Comparison of ENCODE assay signal across 1 cellular context in the genomic region with DNA sequence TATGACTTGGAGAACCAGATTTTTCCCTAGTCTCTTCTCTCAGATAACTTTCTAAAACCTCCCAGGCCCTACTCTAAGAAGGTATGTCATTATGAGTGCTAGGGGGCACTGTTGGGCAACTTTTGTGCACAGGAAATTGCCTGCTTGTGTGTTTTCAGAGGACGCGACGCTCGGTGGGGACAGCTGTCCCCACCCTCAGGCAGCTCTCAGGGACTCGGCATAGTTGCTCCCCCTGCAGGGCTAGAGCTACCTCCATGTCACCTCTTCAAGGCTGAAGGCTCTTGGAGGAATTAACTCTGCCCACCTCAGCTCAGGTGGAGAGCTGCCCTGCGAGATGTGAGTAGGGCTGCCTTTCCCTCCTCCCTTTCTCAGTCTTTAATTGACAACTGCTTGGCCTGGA.
TF ChIP-seq lines count a peak whose summit lies in the region.

No MANE protein-coding gene starts in this region.

TF ChIP-seq in K562, 482 proteins besides CTCF, POLR2A, EP300 and RAD21 (continued from another document and continues in another):
- no peak for TF ChIP-seq ZNF395 (CRISPR knock-in tag; IDR thresholded peaks at IDR 0.05)
- TF ChIP-seq CAMTA2 (CRISPR knock-in tag; conservative IDR thresholded peaks at IDR 0.05) = no peak
- TF ChIP-seq ZNF274 (IDR thresholded peaks at IDR 0.05; ENCODE audit: borderline replicate concordance, low read depth, low read length) = no peak
- TF ChIP-seq SIN3A (IDR thresholded peaks at IDR 0.05; ENCODE audit: borderline replicate concordance in 2 of 2, control insufficient read depth in 1 of 2, low read depth in 2 of 2, low read length in 2 of 2) = no peak
- no peak for TF ChIP-seq CREBBP (IDR thresholded peaks at IDR 0.05; ENCODE audit: low read depth, low read length)
- TF ChIP-seq, protein P1, sequence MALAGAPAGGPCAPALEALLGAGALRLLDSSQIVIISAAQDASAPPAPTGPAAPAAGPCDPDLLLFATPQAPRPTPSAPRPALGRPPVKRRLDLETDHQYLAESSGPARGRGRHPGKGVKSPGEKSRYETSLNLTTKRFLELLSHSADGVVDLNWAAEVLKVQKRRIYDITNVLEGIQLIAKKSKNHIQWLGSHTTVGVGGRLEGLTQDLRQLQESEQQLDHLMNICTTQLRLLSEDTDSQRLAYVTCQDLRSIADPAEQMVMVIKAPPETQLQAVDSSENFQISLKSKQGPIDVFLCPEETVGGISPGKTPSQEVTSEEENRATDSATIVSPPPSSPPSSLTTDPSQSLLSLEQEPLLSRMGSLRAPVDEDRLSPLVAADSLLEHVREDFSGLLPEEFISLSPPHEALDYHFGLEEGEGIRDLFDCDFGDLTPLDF (CRISPR knock-in tag; IDR thresholded peaks at IDR 0.05) = no peak
- no peak for TF ChIP-seq THRAP3 (IDR thresholded peaks at IDR 0.05; ENCODE audit: borderline replicate concordance)
- TF ChIP-seq MCM3 (IDR thresholded peaks at IDR 0.05) = no peak
- no peak for TF ChIP-seq KLF10 (CRISPR knock-in tag; IDR thresholded peaks at IDR 0.05)
- TF ChIP-seq ETS2 (tag; IDR thresholded peaks at IDR 0.05; ENCODE audit: borderline replicate concordance, poor library complexity, severe bottlenecking) = no peak
- no peak for TF ChIP-seq HSF4 (CRISPR knock-in tag; IDR thresholded peaks at IDR 0.05; ENCODE audit: borderline replicate concordance)
- TF ChIP-seq FOXK1 (CRISPR knock-in tag; IDR thresholded peaks at IDR 0.05; ENCODE audit: borderline replicate concordance) = no peak
- TF ChIP-seq ERF (CRISPR knock-in tag; IDR thresholded peaks at IDR 0.05) = no peak
- TF ChIP-seq, protein P2, sequence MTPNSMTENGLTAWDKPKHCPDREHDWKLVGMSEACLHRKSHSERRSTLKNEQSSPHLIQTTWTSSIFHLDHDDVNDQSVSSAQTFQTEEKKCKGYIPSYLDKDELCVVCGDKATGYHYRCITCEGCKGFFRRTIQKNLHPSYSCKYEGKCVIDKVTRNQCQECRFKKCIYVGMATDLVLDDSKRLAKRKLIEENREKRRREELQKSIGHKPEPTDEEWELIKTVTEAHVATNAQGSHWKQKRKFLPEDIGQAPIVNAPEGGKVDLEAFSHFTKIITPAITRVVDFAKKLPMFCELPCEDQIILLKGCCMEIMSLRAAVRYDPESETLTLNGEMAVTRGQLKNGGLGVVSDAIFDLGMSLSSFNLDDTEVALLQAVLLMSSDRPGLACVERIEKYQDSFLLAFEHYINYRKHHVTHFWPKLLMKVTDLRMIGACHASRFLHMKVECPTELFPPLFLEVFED (CRISPR knock-in tag; conservative IDR thresholded peaks at IDR 0.05) = no peak
- no peak for TF ChIP-seq GTF2B (IDR thresholded peaks at IDR 0.05; ENCODE audit: extremely low read depth, insufficient read length)
- TF ChIP-seq PRPF4 (IDR thresholded peaks at IDR 0.05; ENCODE audit: insufficient read depth, low read depth, low read length, poor library complexity, severe bottlenecking) = no peak
- TF ChIP-seq ZNF512 (tag; IDR thresholded peaks at IDR 0.05) = no peak
- no peak for TF ChIP-seq CUX1 (CRISPR knock-in tag; IDR thresholded peaks at IDR 0.05)
- peak; percentile 40 for TF ChIP-seq NEUROD1 (IDR thresholded peaks at IDR 0.05; ENCODE audit: borderline replicate concordance, low read depth, low read length, partially characterized antibody)
- no peak for TF ChIP-seq MCM7 (IDR thresholded peaks at IDR 0.05)
- TF ChIP-seq, protein P3, sequence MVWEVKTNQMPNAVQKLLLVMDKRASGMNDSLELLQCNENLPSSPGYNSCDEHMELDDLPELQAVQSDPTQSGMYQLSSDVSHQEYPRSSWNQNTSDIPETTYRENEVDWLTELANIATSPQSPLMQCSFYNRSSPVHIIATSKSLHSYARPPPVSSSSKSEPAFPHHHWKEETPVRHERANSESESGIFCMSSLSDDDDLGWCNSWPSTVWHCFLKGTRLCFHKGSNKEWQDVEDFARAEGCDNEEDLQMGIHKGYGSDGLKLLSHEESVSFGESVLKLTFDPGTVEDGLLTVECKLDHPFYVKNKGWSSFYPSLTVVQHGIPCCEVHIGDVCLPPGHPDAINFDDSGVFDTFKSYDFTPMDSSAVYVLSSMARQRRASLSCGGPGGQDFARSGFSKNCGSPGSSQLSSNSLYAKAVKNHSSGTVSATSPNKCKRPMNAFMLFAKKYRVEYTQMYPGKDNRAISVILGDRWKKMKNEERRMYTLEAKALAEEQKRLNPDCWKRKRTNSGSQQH (CRISPR knock-in tag; IDR thresholded peaks at IDR 0.05) = no peak
- peak; percentile 36; the same call in 1 of the 2 replicates for TF ChIP-seq HCFC1 (IDR thresholded peaks at IDR 0.05; ENCODE audit: low read depth, low read length)
- TF ChIP-seq, protein P4, sequence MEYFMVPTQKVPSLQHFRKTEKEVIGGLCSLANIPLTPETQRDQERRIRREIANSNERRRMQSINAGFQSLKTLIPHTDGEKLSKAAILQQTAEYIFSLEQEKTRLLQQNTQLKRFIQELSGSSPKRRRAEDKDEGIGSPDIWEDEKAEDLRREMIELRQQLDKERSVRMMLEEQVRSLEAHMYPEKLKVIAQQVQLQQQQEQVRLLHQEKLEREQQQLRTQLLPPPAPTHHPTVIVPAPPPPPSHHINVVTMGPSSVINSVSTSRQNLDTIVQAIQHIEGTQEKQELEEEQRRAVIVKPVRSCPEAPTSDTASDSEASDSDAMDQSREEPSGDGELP (CRISPR knock-in tag; IDR thresholded peaks at IDR 0.05; ENCODE audit: borderline replicate concordance) = peak; percentile 86
- peak; percentile 31; the same call in 1 of the 2 replicates for TF ChIP-seq JUND (IDR thresholded peaks at IDR 0.05; ENCODE audit: borderline replicate concordance, low read depth, low read length)
- TF ChIP-seq JUND (tag; IDR thresholded peaks at IDR 0.05; ENCODE audit: borderline replicate concordance, low read depth, low read length) = peak; percentile 35; the same call in 1 of the 3 replicates
- no peak for TF ChIP-seq MAX (CRISPR knock-in tag; IDR thresholded peaks at IDR 0.05)
- TF ChIP-seq ZNF12 (CRISPR knock-in tag; IDR thresholded peaks at IDR 0.05) = no peak
- no peak for TF ChIP-seq NCOA6 (IDR thresholded peaks at IDR 0.05)
- no peak for TF ChIP-seq ZFPM2 (CRISPR knock-in tag; IDR thresholded peaks at IDR 0.05)
- no peak for TF ChIP-seq PURB (CRISPR knock-in tag; IDR thresholded peaks at IDR 0.05; ENCODE audit: low read depth)
- TF ChIP-seq, protein P5, sequence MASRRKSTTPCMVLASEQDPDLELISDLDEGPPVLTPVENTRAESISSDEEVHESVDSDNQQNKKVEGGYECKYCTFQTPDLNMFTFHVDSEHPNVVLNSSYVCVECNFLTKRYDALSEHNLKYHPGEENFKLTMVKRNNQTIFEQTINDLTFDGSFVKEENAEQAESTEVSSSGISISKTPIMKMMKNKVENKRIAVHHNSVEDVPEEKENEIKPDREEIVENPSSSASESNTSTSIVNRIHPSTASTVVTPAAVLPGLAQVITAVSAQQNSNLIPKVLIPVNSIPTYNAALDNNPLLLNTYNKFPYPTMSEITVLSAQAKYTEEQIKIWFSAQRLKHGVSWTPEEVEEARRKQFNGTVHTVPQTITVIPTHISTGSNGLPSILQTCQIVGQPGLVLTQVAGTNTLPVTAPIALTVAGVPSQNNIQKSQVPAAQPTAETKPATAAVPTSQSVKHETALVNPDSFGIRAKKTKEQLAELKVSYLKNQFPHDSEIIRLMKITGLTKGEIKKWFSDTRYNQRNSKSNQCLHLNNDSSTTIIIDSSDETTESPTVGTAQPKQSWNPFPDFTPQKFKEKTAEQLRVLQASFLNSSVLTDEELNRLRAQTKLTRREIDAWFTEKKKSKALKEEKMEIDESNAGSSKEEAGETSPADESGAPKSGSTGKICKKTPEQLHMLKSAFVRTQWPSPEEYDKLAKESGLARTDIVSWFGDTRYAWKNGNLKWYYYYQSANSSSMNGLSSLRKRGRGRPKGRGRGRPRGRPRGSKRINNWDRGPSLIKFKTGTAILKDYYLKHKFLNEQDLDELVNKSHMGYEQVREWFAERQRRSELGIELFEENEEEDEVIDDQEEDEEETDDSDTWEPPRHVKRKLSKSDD (conservative IDR thresholded peaks at IDR 0.05; ENCODE audit: low read length) = no peak
- TF ChIP-seq MECOM (CRISPR knock-in tag; IDR thresholded peaks at IDR 0.05) = no peak
- TF ChIP-seq TBP (optimal IDR thresholded peaks at IDR 0.05; ENCODE audit: low read depth, low read length) = no peak
- TF ChIP-seq BCL6 (CRISPR knock-in tag; IDR thresholded peaks at IDR 0.05) = no peak
- no peak for TF ChIP-seq ZBTB26 (CRISPR knock-in tag; IDR thresholded peaks at IDR 0.05)
- TF ChIP-seq ZSCAN32 (CRISPR knock-in tag; IDR thresholded peaks at IDR 0.05) = no peak
- TF ChIP-seq PML (IDR thresholded peaks at IDR 0.05; ENCODE audit: low read length) = no peak
- TF ChIP-seq, protein P6, sequence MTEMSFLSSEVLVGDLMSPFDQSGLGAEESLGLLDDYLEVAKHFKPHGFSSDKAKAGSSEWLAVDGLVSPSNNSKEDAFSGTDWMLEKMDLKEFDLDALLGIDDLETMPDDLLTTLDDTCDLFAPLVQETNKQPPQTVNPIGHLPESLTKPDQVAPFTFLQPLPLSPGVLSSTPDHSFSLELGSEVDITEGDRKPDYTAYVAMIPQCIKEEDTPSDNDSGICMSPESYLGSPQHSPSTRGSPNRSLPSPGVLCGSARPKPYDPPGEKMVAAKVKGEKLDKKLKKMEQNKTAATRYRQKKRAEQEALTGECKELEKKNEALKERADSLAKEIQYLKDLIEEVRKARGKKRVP (CRISPR knock-in tag; IDR thresholded peaks at IDR 0.05) = no peak
- TF ChIP-seq GABPA (tag; conservative IDR thresholded peaks at IDR 0.05; ENCODE audit: low read depth) = peak; percentile 29; the same call in 1 of the 2 replicates
- TF ChIP-seq MAFK (IDR thresholded peaks at IDR 0.05; ENCODE audit: low read length) = 0 out of 2 replicates have a peak, but pooled peaks have one; percentile 33
- TF ChIP-seq EHMT2 (IDR thresholded peaks at IDR 0.05) = no peak
